1 cellular context compared by ENCODE assay signal in genomic region chr12:128817115-128818015, GRCh38.
A peak's percentile ranks its signal among the peaks of the same experiment; 100 is the strongest.
TF ChIP-seq lines count a peak whose summit lies in the region.

No MANE protein-coding gene starts in this region.

TF ChIP-seq in HEK293, 187 proteins besides CTCF, POLR2A, EP300 and RAD21 (continued from another document):
- TF ChIP-seq ZNF660 (tag by site-specific recombination; IDR thresholded peaks at IDR 0.05) (0 out of 2 replicates have a peak, but pooled peaks have one; percentile 15), ZBTB17 (tag by site-specific recombination; IDR thresholded peaks at IDR 0.05) (peak; percentile 53), BCL11B (tag by site-specific recombination; IDR thresholded peaks at IDR 0.05; ENCODE audit: low read depth) (no peak)
